In genomic region chr5:180811623-180812119, GRCh38 we compare ENCODE assay signal across 8 cellular contexts. TPM values are rescaled to one million over a fixed set of nuclear protein-coding genes. Genes with fewer than 3 reads are reported as not detected.
DNase-seq lines count a peak whose midpoint lies in the region; ATAC-seq and TF ChIP-seq lines count a peak whose summit lies in the region.

No MANE protein-coding gene starts in this region.

- no peaks in the 10 kb centered on the region for H3K9me3 ChIP-seq in gastrocnemius medialis

- CTCF ChIA-PET in RWPE1 (lab: Yijun Ruan, JAX) = interaction anchor here (0.6 kb wide), 1 partner anchor 226 kb away, joined by 3 read pairs; no protein-coding TSS in a partner anchor

- in situ Hi-C loops in gastrocnemius medialis (cut with MboI; ENCODE audit: low sequenced_read_pairs in 4 of 4) = no loop called here

- H3K4me3 ChIP-seq in GM08714 (ENCODE audit: low read length) (peak overlapping the region; percentile 72; the same call in 1 of the 2 replicates), gastrocnemius medialis (peak overlapping the region; percentile 74 to 94 (median 79))

- ATAC-seq in esophagus mucosa = peak; percentile 18
- ATAC-seq in gastrocnemius medialis = no peak
- ATAC-seq in HG02840 (IDR thresholded peaks at IDR 0.05; ENCODE audit: low FRiP score, unreplicated experiment) = no peak

- no peaks in the 10 kb centered on the region for H3K27me3 ChIP-seq in gastrocnemius medialis

- TF ChIP-seq CTCF in RWPE1 (conservative IDR thresholded peaks at IDR 0.05; ENCODE audit: low read depth) = no peak
- TF ChIP-seq CTCF in gastrocnemius medialis (IDR thresholded peaks at IDR 0.05 in 4 of 5, conservative IDR thresholded peaks at IDR 0.05 in 1 of 5) = no peak

- TF ChIP-seq POLR2A in gastrocnemius medialis (IDR thresholded peaks at IDR 0.05) = no peak

- DNase-seq in RWPE1 (ENCODE audit: low spot score) (peak; percentile 53), gastrocnemius medialis (no peak), superior temporal gyrus (ENCODE audit: extremely low spot score) (no peak), COR-L47 (lab: John Stamatoyannopoulos, UW) (no peak)
- no peak for DNase-seq in stimulated activated CD4-positive, alpha-beta T cell treated with anti-CD3 and anti-CD28 coated beads, Interleukin-4, amount 100 ng/mL, for 24 hours

- no peaks in the 10 kb centered on the region for H3K36me3 ChIP-seq in gastrocnemius medialis

- H3K27ac ChIP-seq in RWPE1 (peak overlapping the region; percentile 97), gastrocnemius medialis (peak overlapping the region; percentile 94 to 100 (median 100))

- POLR2A ChIA-PET in RWPE1 (lab: Yijun Ruan, JAX; ENCODE audit: low non-redundant PET) = interaction anchor here (0.6 to 0.7 kb wide), 2 partner anchors 18 to 1630 kb away, joined by 3 read pairs; no protein-coding TSS in a partner anchor

- H3K4me1 ChIP-seq in gastrocnemius medialis = peaks cover 36 to 47% of the 10 kb centered on the region in 2 donors

- intact Hi-C loops in gastrocnemius medialis (cut with DNase I; ENCODE audit: low total_unique reads) = loop anchor here (2.0 to 5.0 kb wide), 2 partner anchors 19 to 519 kb away; partner anchors contain the start of gene MAPK9

RNA-seq across cellular contexts. Expression of gene MGAT1, which starts 9.1 kb away (rescaled TPM):
- total RNA-seq in esophagus mucosa (64.6 TPM), gastrocnemius medialis (100 to 1,000 TPM; 100 to 138 (median 115) TPM)

RNA-seq across cellular contexts. Expression of gene ZFP62, which starts 49.4 kb away (rescaled TPM):
- 12.9 TPM for total RNA-seq in esophagus mucosa
- 10 to 100 TPM in 2 of 4 donors, 1 to 10 TPM in 2; 8.9 to 14.7 (median 10.2) TPM for total RNA-seq in gastrocnemius medialis
